ENCODE assay signal across 8 cellular contexts in the genomic region with DNA sequence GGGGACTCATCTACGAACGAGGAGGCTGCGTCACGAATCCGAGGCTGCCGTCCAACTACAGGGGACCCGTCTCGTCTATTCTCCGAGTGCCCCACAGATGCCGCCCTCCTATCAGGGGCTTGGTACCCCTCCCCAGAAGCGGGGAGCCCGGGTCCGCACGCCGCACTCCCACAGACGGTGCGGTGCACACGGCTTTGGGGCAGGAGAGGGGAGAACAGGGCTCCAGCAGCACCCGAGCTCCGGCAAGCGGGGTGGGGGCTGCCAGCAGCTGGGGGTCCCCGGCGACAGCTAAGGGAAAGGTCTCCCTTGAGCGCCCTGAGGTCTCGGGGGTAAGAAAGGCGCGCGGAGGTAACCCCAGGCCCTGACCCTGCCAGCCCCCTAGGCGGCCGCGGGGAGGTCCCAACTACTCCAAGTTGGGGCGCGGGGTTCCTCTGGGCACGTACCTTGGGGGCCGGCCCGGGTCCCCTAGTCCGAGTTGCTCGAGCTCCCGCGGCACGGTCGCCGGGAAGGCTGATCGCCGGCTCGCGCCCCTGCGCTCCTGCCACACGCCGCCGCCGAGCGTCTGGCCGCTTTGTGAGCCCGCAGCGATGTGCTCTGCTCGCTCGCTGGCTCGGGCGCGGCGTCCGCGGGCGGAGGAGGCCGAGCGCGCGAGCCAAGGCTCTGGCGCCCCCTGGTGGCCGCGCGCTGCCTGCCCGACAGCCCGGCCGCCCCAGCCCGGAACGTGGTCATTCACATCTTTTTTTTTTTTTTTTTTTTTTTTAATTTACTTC. TPM values are rescaled to one million over a fixed set of nuclear protein-coding genes. Genes with fewer than 3 reads are reported as not detected.
A peak's percentile ranks its signal among the peaks of the same experiment; 100 is the strongest.
DNase-seq lines count a peak whose midpoint lies in the region; ATAC-seq and TF ChIP-seq lines count a peak whose summit lies in the region.

A gene (minus strand): TSS at position 591 of the 770 bp plus-strand sequence.

- no peaks in the 10 kb centered on the region for H3K9me3 Mint-ChIP-seq in activated naive CD4-positive, alpha-beta T cell treated with anti-CD3 and anti-CD28 coated beads, Interleukin-2, amount 50 U/mL, for 72 hours

- ATAC-seq in GM21423 (IDR thresholded peaks at IDR 0.05; ENCODE audit: unreplicated experiment) (peak; percentile 94), RWPE2 (ENCODE audit: low read depth) (peak; percentile 93)
- peak; percentile 90 to 96 for ATAC-seq in activated naive CD4-positive, alpha-beta T cell treated with anti-CD3 and anti-CD28 coated beads, Interleukin-2, amount 50 U/mL, for 72 hours

- H3K27ac ChIP-seq in HUES6 (ENCODE audit: low read depth, low read length) (no peak within 1 kb of the TSS), RWPE2 (ENCODE audit: poor library complexity, severe bottlenecking) (no peak within 1 kb of the TSS), ovary (no peak within 1 kb of the TSS), tibial nerve (peak within 1 kb of the TSS; percentile 25 to 82 (median 44))

- H3K9me3 ChIP-seq in HUES6 (ENCODE audit: control insufficient read depth, insufficient read depth, low read depth, low read length), result no peaks in the 10 kb centered on the region
- no peaks in the 10 kb centered on the region for H3K9me3 ChIP-seq in RWPE2 (ENCODE audit: severe bottlenecking)
- H3K9me3 ChIP-seq in ovary, result no peaks in the 10 kb centered on the region
- no peaks in the 10 kb centered on the region for H3K9me3 ChIP-seq in tibial nerve

- DNase-seq in DMS114 treated with DMSO at 0.1 percent for 48 hours (lab: John Stamatoyannopoulos, UW; ENCODE audit: unreplicated experiment) (peak; percentile 34), RWPE2 (ENCODE audit: low spot score) (no peak), head of caudate nucleus (peak; percentile 42 to 92 (median 81)), ovary (peak in 4 of 5 donors; percentile 16 to 75 (median 34)), tibial nerve (ENCODE audit: low spot score in 2 of 2) (peak; percentile 62 to 69)
- peak in 1 of 2 donors; percentile 81 for DNase-seq in activated naive CD4-positive, alpha-beta T cell treated with anti-CD3 and anti-CD28 coated beads, Interleukin-2, amount 50 U/mL, for 72 hours (ENCODE audit: low spot score in 2 of 2)

- TF ChIP-seq CTCF in RWPE2 (IDR thresholded peaks at IDR 0.05; ENCODE audit: poor library complexity, severe bottlenecking), result peak; percentile 99
- no peak for TF ChIP-seq CTCF in ovary (IDR thresholded peaks at IDR 0.05)
- peak; percentile 70 to 91 (median 82) for TF ChIP-seq CTCF in tibial nerve (IDR thresholded peaks at IDR 0.05)

- H3K36me3 Mint-ChIP-seq in activated naive CD4-positive, alpha-beta T cell treated with anti-CD3 and anti-CD28 coated beads, Interleukin-2, amount 50 U/mL, for 72 hours, result no peaks in the 10 kb centered on the region

- no peak for TF ChIP-seq POLR2A in ovary (IDR thresholded peaks at IDR 0.05)
- TF ChIP-seq POLR2A in tibial nerve (IDR thresholded peaks at IDR 0.05), result peak in 1 of 2 donors; percentile 44

- 0 to 2% (median 1%) methylated on average over 68 to 78 of the region's 78 CpGs for WGBS in ovary, 3 donors
- 1% methylated on average over 62 to 68 of the region's 78 CpGs for WGBS in tibial nerve, 2 donors

- H3K9ac ChIP-seq in HUES6 (ENCODE audit: low read length), result peak within 1 kb of the TSS; percentile 31

- H3K4me3 ChIP-seq in HUES6 (ENCODE audit: low read depth, low read length) (peak within 1 kb of the TSS; percentile 62), RWPE2 (ENCODE audit: severe bottlenecking) (peak within 1 kb of the TSS; percentile 42), ovary (peak within 1 kb of the TSS; percentile 38), tibial nerve (peak within 1 kb of the TSS; percentile 28 to 68 (median 42))

- H3K4me1 ChIP-seq in HUES6 (ENCODE audit: control insufficient read depth, insufficient read depth, low read length), result no peaks in the 10 kb centered on the region
- no peaks in the 10 kb centered on the region for H3K4me1 ChIP-seq in RWPE2 (ENCODE audit: insufficient read depth, poor library complexity, severe bottlenecking)
- H3K4me1 ChIP-seq in ovary (ENCODE audit: insufficient read depth), result no peaks in the 10 kb centered on the region
- peaks cover 0 to 9% (median 0%) of the 10 kb centered on the region in 4 donors for H3K4me1 ChIP-seq in tibial nerve

- H3K27me3 ChIP-seq in HUES6 (ENCODE audit: control insufficient read depth, insufficient read depth, low read length), result peaks cover 76% of the 10 kb centered on the region
- H3K27me3 ChIP-seq in RWPE2 (ENCODE audit: insufficient read depth, poor library complexity, severe bottlenecking), result no peaks in the 10 kb centered on the region
- no peaks in the 10 kb centered on the region for H3K27me3 ChIP-seq in ovary
- H3K27me3 ChIP-seq in tibial nerve, result peaks cover 0 to 14% of the 10 kb centered on the region in 2 donors

- intact Hi-C loops in head of caudate nucleus (cut with DNase I) (loop anchor here (5.0 kb wide), 2 partner anchors 152 to 172 kb away; no protein-coding TSS in a partner anchor), ovary (cut with DNase I) (no loop called here)

- H3K36me3 ChIP-seq in HUES6 (ENCODE audit: control insufficient read depth, insufficient read depth, low read length) (no peaks in the 10 kb centered on the region), RWPE2 (ENCODE audit: low read depth) (no peaks in the 10 kb centered on the region), ovary (no peaks in the 10 kb centered on the region), tibial nerve (no peaks in the 10 kb centered on the region)

- TF ChIP-seq EP300 in ovary (IDR thresholded peaks at IDR 0.05), result no peak
- peak in 1 of 2 donors; percentile 28 for TF ChIP-seq EP300 in tibial nerve (IDR thresholded peaks at IDR 0.05)

- no peak within 1 kb of the TSS for H3K27ac Mint-ChIP-seq in activated naive CD4-positive, alpha-beta T cell treated with anti-CD3 and anti-CD28 coated beads, Interleukin-2, amount 50 U/mL, for 72 hours

RNA-seq across cellular contexts. Expression of the gene that starts here (rescaled TPM):
- not detected for total RNA-seq in activated naive CD4-positive, alpha-beta T cell treated with anti-CD3 and anti-CD28 coated beads, Interleukin-2, amount 50 U/mL, for 72 hours
- total RNA-seq in ovary (10 to 100 TPM in 4 of 7 donors, 1 to 10 TPM in 3; 1.3 to 42.6 (median 10.8) TPM), tibial nerve (100 to 1,000 TPM in 2 of 4 donors, 10 to 100 TPM in 2; 39.8 to 119 (median 73.1) TPM)
- polyA plus RNA-seq in ovary, result 10 to 100 TPM in 1 of 2 donors, 1 to 10 TPM in 1; 2.4 to 28.2 TPM

Comparison
In these comparisons a context has a peak if more than half of its experiments do, and no peak if none do; other contexts are left out.
1. Peak in ATAC-seq in activated naive CD4-positive, alpha-beta T cell treated with anti-CD3 and anti-CD28 coated beads, Interleukin-2, amount 50 U/mL, for 72 hours; RNA of the gene not detected or under 1 TPM.
2. H3K27ac ChIP-seq: peak in tibial nerve (4 of 4); none in HUES6 (single experiment), RWPE2 (single experiment) and ovary (0 of 2).
3. CTCF ChIP-seq: peak in RWPE2 (single experiment) and tibial nerve (5 of 5); none in ovary (0 of 3).
4. Peak in every context shown above with its lines, with median percentiles within 50 percentile points of each other: ATAC-seq and H3K4me3 ChIP-seq.